21 cellular contexts compared by ENCODE assay signal in genomic region chr2:127862228-127862627, GRCh38. TPM values are rescaled to one million over a fixed set of nuclear protein-coding genes. Genes with fewer than 3 reads are reported as not detected.
DNase-seq lines count a peak whose midpoint lies in the region; ATAC-seq, FAIRE-seq and TF ChIP-seq lines count a peak whose summit lies in the region.
"Had no signal": no experiment of that assay in that cellular context is flagged by ENCODE, and none has a peak within 500 bp of the region (broad histone marks: within the 10 kb centered on the region; RNA-seq: fewer than 3 reads in every experiment).

No MANE protein-coding gene starts in this region.

- TF ChIP-seq CTCF in GM23338 (conservative IDR thresholded peaks at IDR 0.05; ENCODE audit: low read depth in 2 of 2) (no peak), OCI-LY1 (IDR thresholded peaks at IDR 0.05; ENCODE audit: low read length) (no peak), GM12878 (IDR thresholded peaks at IDR 0.05 in 2 of 3, conservative IDR thresholded peaks at IDR 0.05 in 1 of 3; ENCODE audit: control insufficient read depth in 2 of 3, extremely low read depth in 1 of 3, insufficient read depth in 1 of 3, low read depth in 3 of 3, low read length in 3 of 3) (no peak), nephron progenitor cell (IDR thresholded peaks at IDR 0.05) (no peak), SK-N-SH (IDR thresholded peaks at IDR 0.05) (no peak)

- no peak for FAIRE-seq in GM12878 (lab: Jason Lieb, UNC)
- FAIRE-seq: A204.1, D721Med, GM12892, GM19239, H1 had no signal

- TF ChIP-seq POLR2A in GM12878 (IDR thresholded peaks at IDR 0.05; ENCODE audit: low read depth, low read length): no peak

- H3K4me3 ChIP-seq in GM23338 (no peak overlapping the region), OCI-LY1 (ENCODE audit: low read depth, low read length, poor library complexity, severe bottlenecking) (no peak overlapping the region), GM12878 (no peak overlapping the region), SK-N-SH (ENCODE audit: low read depth in 2 of 2, low read length in 1 of 2) (no peak overlapping the region)

- no peak overlapping the region for H3K9ac ChIP-seq in OCI-LY1 (ENCODE audit: low read length)
- no peak overlapping the region for H3K9ac ChIP-seq in GM12878 (ENCODE audit: control insufficient read depth, insufficient read depth, low read length)
- H3K9ac ChIP-seq in SK-N-SH: no peak overlapping the region

- H3K27ac ChIP-seq in GM23338 (ENCODE audit: low read depth) (0 out of 2 replicates have a peak overlapping the region, but pooled peaks have one; percentile 50), OCI-LY1 (ENCODE audit: low read depth, low read length, poor library complexity, severe bottlenecking) (peak overlapping the region; percentile 90), GM12878 (ENCODE audit: control insufficient read depth, insufficient read depth) (no peak overlapping the region), SK-N-SH (ENCODE audit: low read depth in 2 of 2, low read length in 1 of 2) (no peak overlapping the region)
- H3K27ac ChIP-seq: C4-2B had no signal

- H3K9me3 ChIP-seq in OCI-LY1 (ENCODE audit: low read length) (no peaks in the 10 kb centered on the region), GM12878 (replicated peaks; ENCODE audit: control insufficient read depth, insufficient read depth, low read length) (no peaks in the 10 kb centered on the region), SK-N-SH (no peaks in the 10 kb centered on the region)
- H3K9me3 ChIP-seq: BE2C had no signal

- WGBS in GM12878 (ENCODE audit: insufficient coverage, insufficient replicate concordance, low lambda C conversion rate, missing lambda C conversion rate): 89% methylated on average over 15 of the region's 15 CpGs
- WGBS in SK-N-SH (ENCODE audit: low lambda C conversion rate): 93% methylated on average over 12 of the region's 15 CpGs

- BruUV-seq in GM12878 (replicated peaks; lab: Mats Ljungman, UMichigan): no TSS peak

- H3K4me2 ChIP-seq in GM23338 (no peak overlapping the region), OCI-LY1 (ENCODE audit: low read length) (no peak overlapping the region), GM12878 (ENCODE audit: control insufficient read depth, insufficient read depth) (no peak overlapping the region), SK-N-SH (no peak overlapping the region)

- no peak overlapping the region for H3K4me3 Mint-ChIP-seq in GM23338
- H3K4me3 Mint-ChIP-seq in nephron progenitor cell: no peak overlapping the region
- H3K4me3 Mint-ChIP-seq: CD8-positive, alpha-beta T cell had no signal

- peaks cover 44% of the 10 kb centered on the region for H3K36me3 Mint-ChIP-seq in GM23338 (ENCODE audit: low read depth)
- H3K36me3 Mint-ChIP-seq in nephron progenitor cell (ENCODE audit: low read depth): peaks cover 42% of the 10 kb centered on the region

- H3K27me3 ChIP-seq in GM23338 (ENCODE audit: insufficient read depth) (no peaks in the 10 kb centered on the region), OCI-LY1 (ENCODE audit: insufficient read depth, low read length) (no peaks in the 10 kb centered on the region), GM12878 (replicated peaks in 1 of 2; ENCODE audit: control insufficient read depth in 2 of 2, insufficient read depth in 2 of 2, low read length in 1 of 2) (no peaks in the 10 kb centered on the region), SK-N-SH (ENCODE audit: insufficient read depth) (no peaks in the 10 kb centered on the region)
- H3K27me3 ChIP-seq: BE2C had no signal

- H2AFZ ChIP-seq in GM23338: no peak overlapping the region
- H2AFZ ChIP-seq in OCI-LY1 (ENCODE audit: low read length): no peak overlapping the region
- H2AFZ ChIP-seq in GM12878 (ENCODE audit: control insufficient read depth, low read depth, low read length): no peak overlapping the region
- H2AFZ ChIP-seq in SK-N-SH (ENCODE audit: low read depth): no peak overlapping the region

- H3K79me2 ChIP-seq in GM23338 (replicated peaks; ENCODE audit: insufficient read depth) (peaks cover 9% of the 10 kb centered on the region), OCI-LY1 (ENCODE audit: insufficient read depth, low read length) (peaks cover 5% of the 10 kb centered on the region), GM12878 (ENCODE audit: control insufficient read depth, insufficient read depth, low read length) (peaks cover 7% of the 10 kb centered on the region), SK-N-SH (ENCODE audit: insufficient read depth) (peaks cover 8% of the 10 kb centered on the region)

- SMC1A ChIA-PET in GM12878 (lab: Charles Lee; ENCODE audit: uncharacterized antibody, unreplicated experiment): no interaction called here

- no peak for DNase-seq in GM23338 (ENCODE audit: low spot score)
- no peak for DNase-seq in GM12878 (ENCODE audit: low read depth, low spot score)
- no peak for DNase-seq in nephron progenitor cell
- no peak for DNase-seq in SK-N-SH
- DNase-seq: BE2C; CD8-positive, alpha-beta T cell; COR-L47; DMS153; DMS79 treated with DMSO at 0.1 percent for 48 hours; EL had no signal

- H3K36me3 ChIP-seq in GM23338 (ENCODE audit: insufficient read depth): peaks cover 14% of the 10 kb centered on the region
- peaks cover 40% of the 10 kb centered on the region for H3K36me3 ChIP-seq in OCI-LY1 (ENCODE audit: insufficient read depth, low read length)
- peaks cover 7 to 20% of the 10 kb centered on the region in 2 experiments for H3K36me3 ChIP-seq in GM12878 (ENCODE audit: control insufficient read depth in 2 of 2, insufficient read depth in 2 of 2, low read length in 1 of 2)
- H3K36me3 ChIP-seq in SK-N-SH (replicated peaks in 1 of 2; ENCODE audit: control insufficient read depth in 1 of 2, insufficient read depth in 2 of 2, low read length in 1 of 2): peaks cover 26 to 46% of the 10 kb centered on the region in 2 experiments

- CTCF ChIA-PET in GM12878 (lab: Yijun Ruan, JAX): interaction anchor here (0.6 kb wide), 1 partner anchor 83 kb away, joined by 4 read pairs; no protein-coding TSS in a partner anchor
- CTCF ChIA-PET in SK-N-SH (lab: Yijun Ruan, JAX): no interaction called here

- H3K4me1 ChIP-seq in GM23338 (ENCODE audit: insufficient read depth) (peaks cover 14% of the 10 kb centered on the region), OCI-LY1 (ENCODE audit: insufficient read depth, low read length, severe bottlenecking) (peaks cover 27% of the 10 kb centered on the region), GM12878 (ENCODE audit: control insufficient read depth, insufficient read depth, low read length) (no peaks in the 10 kb centered on the region), SK-N-SH (ENCODE audit: control insufficient read depth in 1 of 2, insufficient read depth in 2 of 2, low read depth in 1 of 2, low read length in 1 of 2) (peaks cover 0 to 4% of the 10 kb centered on the region in 2 experiments; a peak in 1 of 4 replicates)
- H3K4me1 ChIP-seq: BE2C had no signal

- H4K20me1 ChIP-seq in GM23338 (replicated peaks; ENCODE audit: insufficient read depth): peaks cover 6% of the 10 kb centered on the region; the same call in 1 of the 2 replicates
- no peaks in the 10 kb centered on the region for H4K20me1 ChIP-seq in OCI-LY1 (ENCODE audit: insufficient read depth, low read length)
- no peaks in the 10 kb centered on the region for H4K20me1 ChIP-seq in GM12878 (ENCODE audit: control insufficient read depth, insufficient read depth)
- H4K20me1 ChIP-seq in SK-N-SH (ENCODE audit: insufficient read depth): no peaks in the 10 kb centered on the region

- H3K9me3 Mint-ChIP-seq in GM23338: peaks cover 6% of the 10 kb centered on the region; the same call in 2 of the 3 replicates
- no peaks in the 10 kb centered on the region for H3K9me3 Mint-ChIP-seq in nephron progenitor cell
- H3K9me3 Mint-ChIP-seq: CD8-positive, alpha-beta T cell; IgD-negative memory B cell had no signal

- RAD21 ChIA-PET in GM12878 (lab: Charles Lee; ENCODE audit: unreplicated experiment): no interaction called here

- POLR2A ChIA-PET in GM12878 (lab: Charles Lee) (no interaction called here), SK-N-SH (lab: Yijun Ruan, JAX) (no interaction called here)

- intact Hi-C loops in GM12878 (cut with micrococcal nuclease; ENCODE audit: unreplicated experiment): no loop called here

- H3F3A ChIP-seq in GM23338 (replicated peaks; ENCODE audit: low read depth): peaks cover 20% of the 10 kb centered on the region
- H3F3A ChIP-seq in OCI-LY1 (ENCODE audit: insufficient read depth, low read length): no peaks in the 10 kb centered on the region
- H3F3A ChIP-seq in SK-N-SH (replicated peaks; ENCODE audit: insufficient read depth): peaks cover 21% of the 10 kb centered on the region

- H3K27me3 Mint-ChIP-seq in GM23338 (ENCODE audit: insufficient read depth, low read depth, poor library complexity): peaks cover 21% of the 10 kb centered on the region
- H3K27me3 Mint-ChIP-seq in nephron progenitor cell (ENCODE audit: low read depth, poor library complexity): peaks cover 5% of the 10 kb centered on the region
- H3K27me3 Mint-ChIP-seq: IgD-negative memory B cell had no signal

- H3K27ac Mint-ChIP-seq in GM23338 (no peak overlapping the region), nephron progenitor cell (peak overlapping the region; percentile 68)
- H3K27ac Mint-ChIP-seq: CD8-positive, alpha-beta T cell had no signal

- H3K4me1 Mint-ChIP-seq in GM23338: peaks cover 27% of the 10 kb centered on the region
- peaks cover 35% of the 10 kb centered on the region for H3K4me1 Mint-ChIP-seq in nephron progenitor cell

- ATAC-seq in GM23338 (no peak), GM12878 (no peak), HG02623 (IDR thresholded peaks at IDR 0.05; ENCODE audit: unreplicated experiment) (no peak), GM18498 (IDR thresholded peaks at IDR 0.05; ENCODE audit: unreplicated experiment) (no peak)
- ATAC-seq: CD8-positive, alpha-beta T cell; HCT116 had no signal

- TF ChIP-seq EP300 in GM12878 (IDR thresholded peaks at IDR 0.05; ENCODE audit: borderline replicate concordance in 1 of 2, control insufficient read depth in 1 of 2, low read depth in 2 of 2, low read length in 2 of 2): no peak
- TF ChIP-seq EP300 in SK-N-SH (IDR thresholded peaks at IDR 0.05; ENCODE audit: borderline replicate concordance in 1 of 2, low read depth in 1 of 2, low read length in 1 of 2): no peak

- H3K9me2 ChIP-seq in GM23338 (ENCODE audit: insufficient read depth): no peaks in the 10 kb centered on the region
- H3K9me2 ChIP-seq in OCI-LY1 (ENCODE audit: low read depth, low read length): no peaks in the 10 kb centered on the region
- H3K9me2 ChIP-seq in SK-N-SH: no peaks in the 10 kb centered on the region

- TF ChIP-seq RAD21 in GM12878 (IDR thresholded peaks at IDR 0.05; ENCODE audit: insufficient read depth, low read depth, low read length) (no peak), SK-N-SH (IDR thresholded peaks at IDR 0.05; ENCODE audit: low read length) (no peak)

- in situ Hi-C loops in GM12878 (cut with MboI): no loop called here

RNA-seq across cellular contexts. Expression of gene POLR2D, which starts 4.3 kb away (rescaled TPM):
- total RNA-seq in GM23338 (2014; rRNA removed; shearing (Covaris generic)): 49.2 and 59.7 TPM in 2 replicates
- 23.3 and 25.4 TPM in 2 replicates for polyA plus RNA-seq in GM23338 (2016; fragmentation: Nextera tagmentation; extraction: Ambion mirVana)
- 20.9 and 22.7 TPM in 2 replicates for total RNA-seq in GM12878 (2013; cell fraction: nucleolus; rRNA removed)
- 26.4 and 26.6 TPM in 2 replicates for total RNA-seq in GM12878 (2014; rRNA removed)
- 27.2 and 27.5 TPM in 2 replicates for total RNA-seq in GM12878 (2014; rRNA removed; fragmentation: Illumina TruSeq; extraction: Trizol)
- 47.8 and 49.5 TPM in 2 replicates for total RNA-seq in GM12878 (2021)
- 26.5 TPM for polyA plus RNA-seq in GM12878 (2011; ENCODE audit: low read depth)
- polyA plus RNA-seq in GM12878 (2011; rRNA removed): 30.4 and 32.0 TPM in 2 replicates
- 28.1 and 33.4 TPM in 2 replicates for polyA plus RNA-seq in GM12878 (2011; cell fraction: cytosol; rRNA removed)
- polyA plus RNA-seq in GM12878 (2011; cell fraction: nucleus; rRNA removed): 11.8 and 12.8 TPM in 2 replicates
- polyA plus RNA-seq in GM12878 (2012): 34.7 and 36.2 TPM in 2 replicates
- polyA plus RNA-seq in GM12878 (2014; fragmentation: Illumina TruSeq; extraction: Trizol): 53.7 and 61.9 TPM in 2 replicates
- 10 to 100 TPM; 27.2 to 31.8 TPM for polyA plus RNA-seq in GM12878 (2014; fragmentation: Nextera tagmentation; extraction: Ambion mirVana)
- polyA plus RNA-seq in GM12878 (2014; rRNA removed): 29.5 and 32.1 TPM in 2 replicates
- 10 to 100 TPM; 73.9 to 84.8 TPM for polyA plus RNA-seq in GM12878 (2016; fragmentation: Nextera tagmentation; extraction: Ambion mirVana)
- 26.6 and 33.6 TPM in 2 replicates for polyA minus RNA-seq in GM12878 (2011; rRNA and poly(A)+ RNA removed)
- 7.6 and 8.6 TPM in 2 replicates for polyA minus RNA-seq in GM12878 (2011; cell fraction: cytosol; rRNA and poly(A)+ RNA removed)
- polyA minus RNA-seq in GM12878 (2011; cell fraction: nucleus; rRNA and poly(A)+ RNA removed): 2.3 and 4.1 TPM in 2 replicates
- 11.0 and 11.5 TPM in 2 replicates for polyA plus RNA-seq in SK-N-SH (2012; rRNA removed)
- polyA plus RNA-seq in SK-N-SH (2012; cell fraction: cytosol; rRNA removed): 15.3 and 16.4 TPM in 2 replicates
- 5.0 and 7.3 TPM in 2 replicates for polyA plus RNA-seq in SK-N-SH (2012; cell fraction: nucleus; rRNA removed)

RNA-seq across cellular contexts. Expression of gene AMMECR1L, which starts 23.5 kb away (rescaled TPM):
- total RNA-seq in GM23338 (2014; rRNA removed; shearing (Covaris generic)): 17.7 and 20.5 TPM in 2 replicates
- polyA plus RNA-seq in GM23338 (2016; fragmentation: Nextera tagmentation; extraction: Ambion mirVana) (7.8 and 7.9 TPM in 2 replicates), GM12878 (2011; rRNA removed) (9.4 and 10.5 TPM in 2 replicates), GM12878 (2014; fragmentation: Illumina TruSeq; extraction: Trizol) (12.1 and 12.9 TPM in 2 replicates), GM12878 (2014; fragmentation: Nextera tagmentation; extraction: Ambion mirVana) (1 to 10 TPM; 2.7 to 3.1 TPM), GM12878 (2014; rRNA removed) (7.7 and 8.6 TPM in 2 replicates), GM12878 (2016; fragmentation: Nextera tagmentation; extraction: Ambion mirVana) (1 to 10 TPM; 6.7 to 7.1 TPM), SK-N-SH (2012; rRNA removed) (11.0 and 12.6 TPM in 2 replicates)
- total RNA-seq in GM12878 (2013; cell fraction: nucleolus; rRNA removed): 18.2 and 18.4 TPM in 2 replicates
- total RNA-seq in GM12878 (2014; rRNA removed) (7.5 and 9.0 TPM in 2 replicates), GM12878 (2014; rRNA removed; fragmentation: Illumina TruSeq; extraction: Trizol) (8.6 TPM in 2 replicates), GM12878 (2021) (10.7 and 11.6 TPM in 2 replicates)
- 4.5 TPM for polyA plus RNA-seq in GM12878 (2011; ENCODE audit: low read depth)
- polyA plus RNA-seq in GM12878 (2011; cell fraction: cytosol; rRNA removed): 9.2 and 11.5 TPM in 2 replicates
- 17.2 and 17.9 TPM in 2 replicates for polyA plus RNA-seq in GM12878 (2011; cell fraction: nucleus; rRNA removed)
- polyA plus RNA-seq in GM12878 (2012): 6.0 and 8.0 TPM in 2 replicates
- polyA minus RNA-seq in GM12878 (2011; rRNA and poly(A)+ RNA removed): 10.8 and 13.2 TPM in 2 replicates
- 4.7 and 5.3 TPM in 2 replicates for polyA minus RNA-seq in GM12878 (2011; cell fraction: cytosol; rRNA and poly(A)+ RNA removed)
- 6.4 and 8.5 TPM in 2 replicates for polyA minus RNA-seq in GM12878 (2011; cell fraction: nucleus; rRNA and poly(A)+ RNA removed)
- 11.5 and 13.0 TPM in 2 replicates for polyA plus RNA-seq in SK-N-SH (2012; cell fraction: cytosol; rRNA removed)
- polyA plus RNA-seq in SK-N-SH (2012; cell fraction: nucleus; rRNA removed): 15.1 and 21.9 TPM in 2 replicates

RNA-seq across cellular contexts. Expression of gene WDR33, which starts 51.3 kb away (rescaled TPM):
- total RNA-seq in GM23338 (2014; rRNA removed; shearing (Covaris generic)): 48.1 and 54.7 TPM in 2 replicates
- polyA plus RNA-seq in GM23338 (2016; fragmentation: Nextera tagmentation; extraction: Ambion mirVana) (32.1 and 37.2 TPM in 2 replicates), GM12878 (2011; rRNA removed) (63.8 and 88.4 TPM in 2 replicates), GM12878 (2014; fragmentation: Illumina TruSeq; extraction: Trizol) (38.2 and 42.4 TPM in 2 replicates), GM12878 (2014; fragmentation: Nextera tagmentation; extraction: Ambion mirVana) (10 to 100 TPM; 31.9 to 53.0 TPM), GM12878 (2014; rRNA removed) (29.2 and 30.8 TPM in 2 replicates), GM12878 (2016; fragmentation: Nextera tagmentation; extraction: Ambion mirVana) (10 to 100 TPM; 60.3 to 73.8 TPM), SK-N-SH (2012; rRNA removed) (12.4 and 16.1 TPM in 2 replicates)
- total RNA-seq in GM12878 (2013; cell fraction: nucleolus; rRNA removed): 327 and 331 TPM in 2 replicates
- total RNA-seq in GM12878 (2014; rRNA removed) (34.0 and 36.8 TPM in 2 replicates), GM12878 (2014; rRNA removed; fragmentation: Illumina TruSeq; extraction: Trizol) (34.9 and 35.5 TPM in 2 replicates), GM12878 (2021) (53.2 and 61.2 TPM in 2 replicates)
- polyA plus RNA-seq in GM12878 (2011; ENCODE audit: low read depth): 15.3 TPM
- 20.2 and 23.9 TPM in 2 replicates for polyA plus RNA-seq in GM12878 (2011; cell fraction: cytosol; rRNA removed)
- polyA plus RNA-seq in GM12878 (2011; cell fraction: nucleus; rRNA removed): 40.2 and 47.9 TPM in 2 replicates
- 21.5 and 25.2 TPM in 2 replicates for polyA plus RNA-seq in GM12878 (2012)
- polyA minus RNA-seq in GM12878 (2011; rRNA and poly(A)+ RNA removed): 47.6 and 82.6 TPM in 2 replicates
- 18.7 and 18.8 TPM in 2 replicates for polyA minus RNA-seq in GM12878 (2011; cell fraction: cytosol; rRNA and poly(A)+ RNA removed)
- polyA minus RNA-seq in GM12878 (2011; cell fraction: nucleus; rRNA and poly(A)+ RNA removed): 44.9 and 64.4 TPM in 2 replicates
- polyA plus RNA-seq in SK-N-SH (2012; cell fraction: cytosol; rRNA removed): 15.7 and 17.7 TPM in 2 replicates
- 10.4 and 18.0 TPM in 2 replicates for polyA plus RNA-seq in SK-N-SH (2012; cell fraction: nucleus; rRNA removed)

Comparison
In these comparisons a context has a peak if more than half of its experiments do, and no peak if none do; other contexts are left out.
1. H3K27ac ChIP-seq: peak in GM23338 (single experiment) and OCI-LY1 (single experiment); none in GM12878 (single experiment) and SK-N-SH (0 of 2).